8 cellular contexts compared by ENCODE assay signal in genomic region chr19:50024719-50025021, GRCh38. TPM values are rescaled to one million over a fixed set of nuclear protein-coding genes. Genes with fewer than 3 reads are reported as not detected.
DNase-seq lines count a peak whose midpoint lies in the region; ATAC-seq and TF ChIP-seq lines count a peak whose summit lies in the region.

No MANE protein-coding gene starts in this region.

- H3K4me1 Mint-ChIP-seq in activated CD4-positive, alpha-beta T cell treated with anti-CD3 and anti-CD28 coated beads, Interleukin-2, amount 10 ng/mL, durations not matched to agents 7 days and 5 days: peaks cover 41% of the 10 kb centered on the region
- peaks cover 46% of the 10 kb centered on the region for H3K4me1 Mint-ChIP-seq in activated B cell treated with CpG ODN at 0.5 μM for 24 hours
- H3K4me1 Mint-ChIP-seq in immature natural killer cell: peaks cover 53 to 71% of the 10 kb centered on the region in 2 donors

- H3K4me3 ChIP-seq in testis: peak overlapping the region; percentile 77 to 94

- TF ChIP-seq CTCF in activated B cell treated with CpG ODN at 0.5 μM for 24 hours (IDR thresholded peaks at IDR 0.05) (no peak), testis (IDR thresholded peaks at IDR 0.05) (no peak)

- H3K4me3 Mint-ChIP-seq in activated CD4-positive, alpha-beta T cell treated with anti-CD3 and anti-CD28 coated beads, Interleukin-2, amount 10 ng/mL, durations not matched to agents 7 days and 5 days: peak overlapping the region; percentile 90
- H3K4me3 Mint-ChIP-seq in activated B cell treated with CpG ODN at 0.5 μM for 24 hours (peak overlapping the region; percentile 97), immature natural killer cell (peak overlapping the region; percentile 92 to 97 (median 97))

- no peaks in the 10 kb centered on the region for H3K9me3 ChIP-seq in testis

- peaks cover 7% of the 10 kb centered on the region for H3K9me3 Mint-ChIP-seq in activated CD4-positive, alpha-beta T cell treated with anti-CD3 and anti-CD28 coated beads, Interleukin-2, amount 10 ng/mL, durations not matched to agents 7 days and 5 days
- H3K9me3 Mint-ChIP-seq in activated B cell treated with CpG ODN at 0.5 μM for 24 hours (peaks cover 2% of the 10 kb centered on the region), immature natural killer cell (no peaks in the 10 kb centered on the region)

- CTCF ChIA-PET in activated CD4-positive, alpha-beta T cell treated with anti-CD3 and anti-CD28 coated beads, Interleukin-2, amount 10 ng/mL, durations not matched to agents 7 days and 5 days (lab: Charles Lee): interaction anchor here (1.5 kb wide), 1 partner anchor 12 kb away, joined by 3 read pairs; no protein-coding TSS in a partner anchor
- CTCF ChIA-PET in activated B cell treated with CpG ODN at 0.5 μM for 24 hours (lab: Charles Lee): interaction anchor here (0.9 kb wide), 1 partner anchor 84 kb away, joined by 3 read pairs; no protein-coding TSS in a partner anchor

- peaks cover 15% of the 10 kb centered on the region for H3K4me1 ChIP-seq in testis

- peaks cover 16% of the 10 kb centered on the region for H3K36me3 Mint-ChIP-seq in activated CD4-positive, alpha-beta T cell treated with anti-CD3 and anti-CD28 coated beads, Interleukin-2, amount 10 ng/mL, durations not matched to agents 7 days and 5 days (ENCODE audit: low read depth)
- H3K36me3 Mint-ChIP-seq in activated B cell treated with CpG ODN at 0.5 μM for 24 hours (ENCODE audit: low read depth) (peaks cover 33% of the 10 kb centered on the region), immature natural killer cell (peaks cover 0 to 4% (median 3%) of the 10 kb centered on the region in 3 donors)

- no peak for TF ChIP-seq POLR2A in testis (IDR thresholded peaks at IDR 0.05)

- ATAC-seq in activated B cell treated with CpG ODN at 0.5 μM for 24 hours (ENCODE audit: low read depth) (no peak), HG02970 (IDR thresholded peaks at IDR 0.05; ENCODE audit: low FRiP score, unreplicated experiment) (no peak)

- no peaks in the 10 kb centered on the region for H3K27me3 Mint-ChIP-seq in activated CD4-positive, alpha-beta T cell treated with anti-CD3 and anti-CD28 coated beads, Interleukin-2, amount 10 ng/mL, durations not matched to agents 7 days and 5 days
- no peaks in the 10 kb centered on the region for H3K27me3 Mint-ChIP-seq in activated B cell treated with CpG ODN at 0.5 μM for 24 hours
- peaks cover 14 to 17% (median 16%) of the 10 kb centered on the region in 3 donors for H3K27me3 Mint-ChIP-seq in immature natural killer cell (ENCODE audit: low read depth in 3 of 3)

- POLR2A ChIA-PET in activated CD4-positive, alpha-beta T cell treated with anti-CD3 and anti-CD28 coated beads, Interleukin-2, amount 10 ng/mL, durations not matched to agents 7 days and 5 days (lab: Charles Lee): no interaction called here
- POLR2A ChIA-PET in activated B cell treated with CpG ODN at 0.5 μM for 24 hours (lab: Charles Lee): no interaction called here

- WGBS in testis, 2 donors: 0% methylated on average over 10 of the region's 10 CpGs

- H3K36me3 ChIP-seq in testis (ENCODE audit: low read depth, missing control alignments): no peaks in the 10 kb centered on the region

- peak overlapping the region; percentile 98 for H3K27ac Mint-ChIP-seq in activated CD4-positive, alpha-beta T cell treated with anti-CD3 and anti-CD28 coated beads, Interleukin-2, amount 10 ng/mL, durations not matched to agents 7 days and 5 days
- peak overlapping the region; percentile 100 for H3K27ac Mint-ChIP-seq in activated B cell treated with CpG ODN at 0.5 μM for 24 hours
- peak overlapping the region; percentile 99 to 100 (median 99) for H3K27ac Mint-ChIP-seq in immature natural killer cell

- no peaks in the 10 kb centered on the region for H3K27me3 ChIP-seq in testis

- DNase-seq in activated CD4-positive, alpha-beta T cell treated with anti-CD3 and anti-CD28 coated beads, Interleukin-2, amount 10 ng/mL, durations not matched to agents 7 days and 5 days: no peak
- no peak for DNase-seq in activated CD4-positive, alpha-beta T cell treated with anti-CD3 and anti-CD28 coated beads for 48 hours
- no peak for DNase-seq in activated B cell treated with CpG ODN at 0.5 μM for 24 hours
- no peak for DNase-seq in immature natural killer cell
- DNase-seq in testis: no peak
- no peak for DNase-seq in NCI-H1436 (lab: John Stamatoyannopoulos, UW)
- DNase-seq in mucosa of gallbladder (ENCODE audit: low spot score): no peak

- H3K27ac ChIP-seq in testis: peak overlapping the region; percentile 86 to 89

- intact Hi-C loops in activated B cell treated with CpG ODN at 0.5 μM for 24 hours (cut with micrococcal nuclease): loop anchor here (1.0 to 5.0 kb wide), 9 partner anchors 26 to 486 kb away; partner anchors contain the start of genes AKT1S1, ATF5, FUZ and JOSD2
- intact Hi-C loops in testis (cut with DNase I; ENCODE audit: low total_unique reads): no loop called here

RNA-seq across cellular contexts. Expression of gene VRK3, which starts 0.5 kb away (rescaled TPM):
- total RNA-seq in activated CD4-positive, alpha-beta T cell treated with anti-CD3 and anti-CD28 coated beads, Interleukin-2, amount 10 ng/mL, durations not matched to agents 7 days and 5 days: 10 to 100 TPM; 75.4 to 86.9 TPM
- 71.1 and 82.6 TPM in 2 replicates for total RNA-seq in activated B cell treated with CpG ODN at 0.5 μM for 24 hours
- 100 to 1,000 TPM in 2 of 3 donors, 10 to 100 TPM in 1; 89.8 to 116 (median 106) TPM for polyA plus RNA-seq in immature natural killer cell
- 100 to 1,000 TPM; 143 to 237 TPM for total RNA-seq in testis
- 375 TPM for polyA plus RNA-seq in testis (ENCODE audit: insufficient read depth, low read depth, low replicate concordance)
- 73.7 TPM for total RNA-seq in mucosa of gallbladder

RNA-seq across cellular contexts. Expression of gene ZNF473, which starts 1.1 kb away (rescaled TPM):
- 10 to 100 TPM; 10.0 to 10.6 TPM for total RNA-seq in activated CD4-positive, alpha-beta T cell treated with anti-CD3 and anti-CD28 coated beads, Interleukin-2, amount 10 ng/mL, durations not matched to agents 7 days and 5 days
- total RNA-seq in activated B cell treated with CpG ODN at 0.5 μM for 24 hours (10.5 and 14.2 TPM in 2 replicates), testis (10 to 100 TPM; 77.7 to 92.8 TPM), mucosa of gallbladder (8.3 TPM)
- polyA plus RNA-seq in immature natural killer cell (1 to 10 TPM; 2.9 to 7.7 (median 5.2) TPM), testis (ENCODE audit: insufficient read depth, low read depth, low replicate concordance) (106 TPM)
